ENCODE assay signal across 19 cellular contexts in the genomic region with DNA sequence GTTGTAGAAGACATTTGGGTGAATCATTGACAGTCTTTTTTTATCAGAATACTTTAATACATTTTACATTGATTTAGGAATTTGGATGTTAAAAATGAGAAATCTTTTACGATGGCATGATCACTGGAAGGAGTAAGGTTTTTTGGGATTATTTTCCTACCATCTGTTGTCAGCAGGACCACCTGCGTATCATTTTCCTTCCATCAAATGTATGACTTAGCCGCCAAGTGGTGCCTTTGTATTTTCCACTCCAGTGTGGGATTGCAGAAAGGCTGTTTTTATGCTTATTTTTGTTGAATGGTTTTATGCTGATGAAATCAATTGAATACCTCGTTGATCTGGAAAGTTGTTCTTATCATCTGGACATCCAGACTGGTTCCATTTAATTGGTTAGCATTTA. TPM values are rescaled to one million over a fixed set of nuclear protein-coding genes. Genes with fewer than 3 reads are reported as not detected.
DNase-seq lines count a peak whose midpoint lies in the region; FAIRE-seq and TF ChIP-seq lines count a peak whose summit lies in the region.
"Had no signal": no experiment of that assay in that cellular context is flagged by ENCODE, and none has a peak within 500 bp of the region (broad histone marks: within the 10 kb centered on the region; RNA-seq: fewer than 3 reads in every experiment).

No MANE protein-coding gene starts in this region.

- H3F3A ChIP-seq in MM.1S (ENCODE audit: insufficient read depth, low read length), result no peaks in the 10 kb centered on the region

- WGBS in mesenchymal stem cell, result 98% methylated on average over 4 of the region's 4 CpGs
- 89 to 93% methylated on average over 4 of the region's 4 CpGs for WGBS in sigmoid colon, 2 donors
- 85% methylated on average over 4 of the region's 4 CpGs for WGBS in suprapubic skin

- H3K79me2 ChIP-seq in astrocyte (ENCODE audit: insufficient read depth, low read length) (peaks cover 99% of the 10 kb centered on the region), MM.1S (ENCODE audit: low read length) (no peaks in the 10 kb centered on the region)

- no peak overlapping the region for H3K27ac Mint-ChIP-seq in astrocyte (ENCODE audit: unreplicated experiment)
- H3K27ac Mint-ChIP-seq: B cell had no signal

- H3K4me1 ChIP-seq in astrocyte (ENCODE audit: insufficient read depth, low read length) (peaks cover 9% of the 10 kb centered on the region), mesenchymal stem cell (ENCODE audit: control insufficient read depth, insufficient read depth, low read depth, low read length) (peaks cover 3% of the 10 kb centered on the region), sigmoid colon (peaks cover 0 to 72% (median 50%) of the 10 kb centered on the region in 4 donors), suprapubic skin (no peaks in the 10 kb centered on the region), MM.1S (ENCODE audit: low read length) (no peaks in the 10 kb centered on the region)

- in situ Hi-C loops in G401 (cut with HindIII; ENCODE audit: low sequenced_read_pairs), result no loop called here
- in situ Hi-C loops in ACHN (cut with HindIII; ENCODE audit: low pct_ligation_motif_present, low pct_unique_long_range_greater_than_20kb, low sequenced_read_pairs), result no loop called here

- no peak overlapping the region for H2BK5ac ChIP-seq in mesenchymal stem cell (ENCODE audit: low read depth, low read length, poor library complexity, severe bottlenecking)

- H3K27ac ChIP-seq in astrocyte (ENCODE audit: low read depth, low read length) (no peak overlapping the region), mesenchymal stem cell (ENCODE audit: low read length, poor library complexity, severe bottlenecking) (no peak overlapping the region), sigmoid colon (peak overlapping the region in 3 of 4 donors; percentile 67 to 96 (median 88)), suprapubic skin (no peak overlapping the region), MM.1S (ENCODE audit: low read length) (no peak overlapping the region)
- H3K27ac ChIP-seq: HL-60 had no signal

- no peak overlapping the region for H2BK12ac ChIP-seq in mesenchymal stem cell (ENCODE audit: low read length in 2 of 2)

- intact Hi-C loops in sigmoid colon (cut with DNase I), result no loop called here

- H3K4me3 ChIP-seq in astrocyte (ENCODE audit: insufficient read depth, low read depth, low read length) (no peak overlapping the region), mesenchymal stem cell (ENCODE audit: insufficient read depth in 1 of 2, low read depth in 1 of 2, low read length in 2 of 2) (peak overlapping the region in 1 of 2 experiments; percentile 16), sigmoid colon (no peak overlapping the region), suprapubic skin (no peak overlapping the region), MM.1S (ENCODE audit: low read length) (no peak overlapping the region)
- H3K4me3 ChIP-seq: HAP-1 had no signal

- H2BK120ac ChIP-seq in mesenchymal stem cell (ENCODE audit: low read depth, low read length), result no peak overlapping the region

- H4K20me1 ChIP-seq in astrocyte (ENCODE audit: insufficient read depth, low read length) (peaks cover 35% of the 10 kb centered on the region), MM.1S (ENCODE audit: insufficient read depth, low read length) (no peaks in the 10 kb centered on the region)

- H3K9me2 ChIP-seq in MM.1S (replicated peaks; ENCODE audit: insufficient read depth, low read length), result no peaks in the 10 kb centered on the region

- FAIRE-seq in astrocyte (lab: Jason Lieb, UNC), result no peak
- FAIRE-seq: HTR-8/SVneo, RCC 7860 had no signal

- H3K9ac ChIP-seq in astrocyte (ENCODE audit: low read length), result no peak overlapping the region
- peak overlapping the region; percentile 66 for H3K9ac ChIP-seq in mesenchymal stem cell (ENCODE audit: low read length)
- no peak overlapping the region for H3K9ac ChIP-seq in MM.1S (ENCODE audit: low read length)

- TF ChIP-seq POLR2A in sigmoid colon (IDR thresholded peaks at IDR 0.05) (no peak), suprapubic skin (IDR thresholded peaks at IDR 0.05) (no peak)

- H2AFZ ChIP-seq in astrocyte (ENCODE audit: low read depth, low read length) (no peak overlapping the region), mesenchymal stem cell (ENCODE audit: low read depth, low read length) (no peak overlapping the region), MM.1S (ENCODE audit: low read length) (no peak overlapping the region)

- no peak for TF ChIP-seq EP300 in sigmoid colon (IDR thresholded peaks at IDR 0.05)
- no peak for TF ChIP-seq EP300 in suprapubic skin (IDR thresholded peaks at IDR 0.05)

- H3K36me3 Mint-ChIP-seq in astrocyte (ENCODE audit: low read depth, unreplicated experiment), result no peaks in the 10 kb centered on the region

- H3K18ac ChIP-seq in mesenchymal stem cell (ENCODE audit: low read depth in 1 of 2, low read length in 2 of 2), result no peak overlapping the region

- peaks cover 8% of the 10 kb centered on the region for H3K79me1 ChIP-seq in mesenchymal stem cell (replicated peaks; ENCODE audit: low read length, poor library complexity, severe bottlenecking)

- no peaks in the 10 kb centered on the region for H3K9me3 Mint-ChIP-seq in astrocyte (ENCODE audit: unreplicated experiment)

- H3K14ac ChIP-seq in mesenchymal stem cell (ENCODE audit: low read length in 2 of 2), result no peak overlapping the region

- no peaks in the 10 kb centered on the region for H3K27me3 Mint-ChIP-seq in astrocyte (ENCODE audit: low read depth, unreplicated experiment)

- no peak overlapping the region for H4K91ac ChIP-seq in mesenchymal stem cell (ENCODE audit: low read length)

- H3K4ac ChIP-seq in mesenchymal stem cell (ENCODE audit: low read depth in 1 of 2, low read length in 2 of 2), result no peak overlapping the region

- H3K27me3 ChIP-seq in astrocyte (ENCODE audit: insufficient read depth, low read length) (no peaks in the 10 kb centered on the region), mesenchymal stem cell (ENCODE audit: control insufficient read depth in 1 of 2, insufficient read depth in 1 of 2, low read length in 2 of 2) (no peaks in the 10 kb centered on the region), sigmoid colon (no peaks in the 10 kb centered on the region), suprapubic skin (no peaks in the 10 kb centered on the region), MM.1S (replicated peaks; ENCODE audit: insufficient read depth, low read length) (no peaks in the 10 kb centered on the region)

- no peak overlapping the region for H4K8ac ChIP-seq in mesenchymal stem cell (ENCODE audit: low read length)

- peak; percentile 79 for DNase-seq in G401 (ENCODE audit: low spot score)
- DNase-seq in astrocyte (ENCODE audit: low read depth), result no peak
- DNase-seq in mesenchymal stem cell, result no peak
- no peak for DNase-seq in sigmoid colon
- DNase-seq in islet precursor cell, result no peak
- DNase-seq in suprapubic skin (ENCODE audit: low spot score in 2 of 2), result no peak
- no peak for DNase-seq in MM.1S
- no peak for DNase-seq in ACHN
- DNase-seq: 8988T, DMS79 treated with DMSO at 0.1 percent for 48 hours, Karpas-422, NCI-H1048, NCI-H1436, NCI-H446 had no signal

- no peak overlapping the region for H3K23ac ChIP-seq in mesenchymal stem cell (ENCODE audit: low read length in 2 of 2)

- no peak overlapping the region for H2AK5ac ChIP-seq in mesenchymal stem cell (ENCODE audit: low read length, severe bottlenecking)

- no peak overlapping the region for H2BK15ac ChIP-seq in mesenchymal stem cell (ENCODE audit: low read depth, poor library complexity, severe bottlenecking)

- no peaks in the 10 kb centered on the region for H3K9me3 ChIP-seq in astrocyte (ENCODE audit: insufficient read depth, low read depth, low read length)
- no peaks in the 10 kb centered on the region for H3K9me3 ChIP-seq in mesenchymal stem cell (ENCODE audit: control insufficient read depth, low read length)
- no peaks in the 10 kb centered on the region for H3K9me3 ChIP-seq in sigmoid colon
- no peaks in the 10 kb centered on the region for H3K9me3 ChIP-seq in suprapubic skin
- H3K9me3 ChIP-seq in MM.1S (replicated peaks; ENCODE audit: insufficient read depth, low read length), result no peaks in the 10 kb centered on the region
- H3K9me3 ChIP-seq: HAP-1 had no signal

- TF ChIP-seq CTCF in astrocyte (IDR thresholded peaks at IDR 0.05; ENCODE audit: insufficient read depth, low read depth, low read length) (no peak), sigmoid colon (IDR thresholded peaks at IDR 0.05) (no peak), suprapubic skin (IDR thresholded peaks at IDR 0.05) (no peak), MM.1S (IDR thresholded peaks at IDR 0.05; ENCODE audit: low read length) (no peak)

- no peak overlapping the region for H3K4me3 Mint-ChIP-seq in astrocyte (ENCODE audit: unreplicated experiment)
- H3K4me3 Mint-ChIP-seq: B cell had no signal

- no peaks in the 10 kb centered on the region for H3K36me3 ChIP-seq in astrocyte (ENCODE audit: insufficient read depth, low read length)
- no peaks in the 10 kb centered on the region for H3K36me3 ChIP-seq in mesenchymal stem cell (ENCODE audit: control insufficient read depth in 1 of 2, insufficient read depth in 2 of 2, low read depth in 1 of 2, low read length in 2 of 2)
- no peaks in the 10 kb centered on the region for H3K36me3 ChIP-seq in sigmoid colon
- no peaks in the 10 kb centered on the region for H3K36me3 ChIP-seq in suprapubic skin
- no peaks in the 10 kb centered on the region for H3K36me3 ChIP-seq in MM.1S (replicated peaks; ENCODE audit: insufficient read depth, low read length)
- H3K36me3 ChIP-seq: HAP-1 had no signal

- H3K4me1 Mint-ChIP-seq in astrocyte (ENCODE audit: low read depth, unreplicated experiment), result peaks cover 19% of the 10 kb centered on the region
- H3K4me1 Mint-ChIP-seq: B cell had no signal

- H3K4me2 ChIP-seq in astrocyte (ENCODE audit: low read length), result peak overlapping the region; percentile 21
- H3K4me2 ChIP-seq in mesenchymal stem cell (ENCODE audit: low read length, poor library complexity, severe bottlenecking), result no peak overlapping the region
- H3K4me2 ChIP-seq in MM.1S (ENCODE audit: low read depth, low read length), result no peak overlapping the region

RNA-seq across cellular contexts. Expression of a gene that starts 35.8 kb away (rescaled TPM):
- total RNA-seq in G401 (2014; rRNA removed; shearing (Covaris generic)), result 13.0 and 15.4 TPM in 2 replicates
- total RNA-seq in astrocyte (76.1 and 115 TPM in 2 replicates), sigmoid colon (100 to 1,000 TPM; 133 to 244 (median 209) TPM), suprapubic skin (10 to 100 TPM in 3 of 4 donors, 1 to 10 TPM in 1; 7.2 to 20.1 (median 11.9) TPM)
- polyA plus RNA-seq in mesenchymal stem cell (2013, experiment 1 of 2), result 62.5 TPM
- polyA plus RNA-seq in mesenchymal stem cell (2013, experiment 2 of 2), result 58.1 TPM
- polyA plus RNA-seq in sigmoid colon, result 10 to 100 TPM in 1 of 3 donors, 1 to 10 TPM in 2; 1.2 to 17.2 (median 9.0) TPM

Comparison
In these comparisons a context has a peak if more than half of its experiments do, and no peak if none do; other contexts are left out.
1. H3K27ac ChIP-seq: peak in sigmoid colon (3 of 4); none in astrocyte (single experiment), mesenchymal stem cell (single experiment), suprapubic skin (single experiment) and MM.1S (single experiment).